Comparison of ENCODE assay signal across 17 cellular contexts in genomic region chr2:162430323-162430722, GRCh38.
DNase-seq lines count a peak whose midpoint lies in the region; ATAC-seq, FAIRE-seq and TF ChIP-seq lines count a peak whose summit lies in the region.
"Had no signal": no experiment of that assay in that cellular context is flagged by ENCODE, and none has a peak within 500 bp of the region (broad histone marks: within the 10 kb centered on the region; RNA-seq: fewer than 3 reads in every experiment).

No MANE protein-coding gene starts in this region.

- H3K9me3 ChIP-seq in H1 (ENCODE audit: insufficient read depth in 2 of 2, low read depth in 1 of 2, low read length in 1 of 2): no peaks in the 10 kb centered on the region
- H3K9me3 ChIP-seq: sigmoid colon, thoracic aorta had no signal

- H3K36me3 ChIP-seq in H1 (ENCODE audit: control insufficient read depth in 2 of 4, insufficient read depth in 4 of 4, low read length in 3 of 4): no peaks in the 10 kb centered on the region
- no peaks in the 10 kb centered on the region for H3K36me3 ChIP-seq in brain microvascular endothelial cell (replicated peaks)
- H3K36me3 ChIP-seq: sigmoid colon, thoracic aorta had no signal

- H3K79me1 ChIP-seq in H1 (ENCODE audit: low read depth, low read length): no peaks in the 10 kb centered on the region

- H2AFZ ChIP-seq in H1 (ENCODE audit: low read length): peak overlapping the region; percentile 63; the same call in 1 of the 2 replicates

- H2BK5ac ChIP-seq in H1 (ENCODE audit: low read depth, low read length): no peak overlapping the region

- H3K27ac ChIP-seq in H1 (ENCODE audit: low read depth, low read length): no peak overlapping the region
- H3K27ac ChIP-seq in brain microvascular endothelial cell: no peak overlapping the region
- H3K27ac ChIP-seq: epithelial cell of prostate, sigmoid colon, thoracic aorta had no signal

- in situ Hi-C loops in brain microvascular endothelial cell (cut with HindIII; ENCODE audit: low pct_ligation_motif_present, low sequenced_read_pairs): no loop called here

- POLR2A ChIA-PET in H1 (lab: Charles Lee; ENCODE audit: partially characterized antibody): no interaction called here

- H3K4me2 ChIP-seq in H1 (ENCODE audit: insufficient read depth in 1 of 2, low read depth in 2 of 2, low read length in 2 of 2): no peak overlapping the region

- H2BK15ac ChIP-seq in H1 (ENCODE audit: low read length): no peak overlapping the region

- H2AK5ac ChIP-seq in H1 (ENCODE audit: low read depth, low read length): no peak overlapping the region

- H4K91ac ChIP-seq in H1 (replicated peaks; ENCODE audit: insufficient read length, low read length): no peak overlapping the region

- no peaks in the 10 kb centered on the region for H4K20me1 ChIP-seq in H1 (replicated peaks in 1 of 2; ENCODE audit: control insufficient read depth in 1 of 2, insufficient read depth in 2 of 2, low read length in 2 of 2)

- no peak overlapping the region for H3K4ac ChIP-seq in H1 (replicated peaks; ENCODE audit: insufficient read length, low read depth, low read length)

- CTCF ChIA-PET in H1 (lab: Charles Lee; ENCODE audit: partially characterized antibody): no interaction called here

- H3K4me3 ChIP-seq in H1 (ENCODE audit: extremely low read depth in 1 of 4, insufficient read depth in 2 of 4, low read depth in 3 of 4, low read length in 4 of 4): no peak overlapping the region
- H3K4me3 ChIP-seq in brain microvascular endothelial cell (ENCODE audit: low read depth, low read length): no peak overlapping the region
- H3K4me3 ChIP-seq: GM12878, sigmoid colon, thoracic aorta had no signal

- no peaks in the 10 kb centered on the region for H3K4me1 ChIP-seq in H1 (replicated peaks in 1 of 4; ENCODE audit: control insufficient read depth in 3 of 4, insufficient read depth in 4 of 4, low read length in 3 of 4)
- H3K4me1 ChIP-seq: sigmoid colon had no signal

- H4K8ac ChIP-seq in H1 (ENCODE audit: extremely low read depth, insufficient read depth, low read length): no peak overlapping the region

- H2BK20ac ChIP-seq in H1 (ENCODE audit: low read length): no peak overlapping the region

- no peak overlapping the region for H3K18ac ChIP-seq in H1 (ENCODE audit: extremely low read depth, low read length)

- no peak overlapping the region for H4K5ac ChIP-seq in H1 (ENCODE audit: insufficient read length, low read depth, low read length)

- H3K27me3 ChIP-seq in H1 (replicated peaks in 1 of 4; ENCODE audit: control insufficient read depth in 3 of 4, extremely low read depth in 1 of 4, insufficient read depth in 3 of 4, low read length in 3 of 4): no peaks in the 10 kb centered on the region
- H3K27me3 ChIP-seq in brain microvascular endothelial cell (replicated peaks): no peaks in the 10 kb centered on the region
- H3K27me3 ChIP-seq: sigmoid colon had no signal

- WGBS in H1 (ENCODE audit: extremely low coverage in 1 of 2, insufficient coverage in 1 of 2, insufficient read length in 1 of 2, insufficient replicate concordance in 2 of 2, low coverage in 1 of 2, low lambda C conversion rate in 2 of 2, missing lambda C conversion rate in 1 of 2), 2 experiments: 45% methylated on average over 2 of the region's 2 CpGs; no CpG with 5 or more reads in 1 of the 2 experiments

- no peaks in the 10 kb centered on the region for H3K79me2 ChIP-seq in H1 (ENCODE audit: control insufficient read depth in 1 of 2, insufficient read depth in 2 of 2, low read length in 2 of 2)

- no peak for ATAC-seq in GM21528 (IDR thresholded peaks at IDR 0.05; ENCODE audit: low FRiP score, unreplicated experiment)
- ATAC-seq in HG02571 (IDR thresholded peaks at IDR 0.05; ENCODE audit: unreplicated experiment): no peak
- ATAC-seq: activated CD8-positive, alpha-beta T cell treated with anti-CD3 and anti-CD28 coated beads for 36 hours; GM12878 had no signal

- H3K9ac ChIP-seq in H1 (replicated peaks in 1 of 4; ENCODE audit: extremely low read depth in 1 of 4, low read depth in 3 of 4, low read length in 3 of 4): no peak overlapping the region

- no peak for TF ChIP-seq EP300 in H1 (IDR thresholded peaks at IDR 0.05; ENCODE audit: borderline replicate concordance in 1 of 2, low read depth in 2 of 2, low read length in 2 of 2)

- peak; percentile 36 to 59 for DNase-seq in NCI-H2081 (lab: John Stamatoyannopoulos, UW)
- no peak for DNase-seq in NCI-H2081 treated with DMSO at 0.1 percent for 48 hours (lab: John Stamatoyannopoulos, UW)
- peak; percentile 39 for DNase-seq in NCI-H2029 treated with DMSO at 0.1 percent for 48 hours (lab: John Stamatoyannopoulos, UW)
- no peak for DNase-seq in H1 (ENCODE audit: low read depth in 1 of 2, low spot score in 2 of 2)
- DNase-seq in renal cortical epithelial cell (ENCODE audit: low read depth): peak; percentile 40
- DNase-seq in brain microvascular endothelial cell: no peak
- DNase-seq: 8988T; activated CD8-positive, alpha-beta T cell treated with anti-CD3 and anti-CD28 coated beads for 36 hours; HCEC 1CT; MM.1S; sigmoid colon; stimulated activated CD4-positive, alpha-beta T cell treated with anti-CD3 and anti-CD28 coated beads, Interleukin-2, amount 100 ng/mL, for 48 hours had no signal

- H3K23me2 ChIP-seq in H1 (ENCODE audit: low read depth, low read length): no peaks in the 10 kb centered on the region

- TF ChIP-seq CTCF in H1 (IDR thresholded peaks at IDR 0.05; ENCODE audit: control extremely low read depth in 1 of 3, insufficient read depth in 1 of 3, low read depth in 1 of 3, low read length in 3 of 3) (no peak), brain microvascular endothelial cell (IDR thresholded peaks at IDR 0.05; ENCODE audit: low read depth, low read length, missing control alignments) (no peak)

- no peak overlapping the region for H3K56ac ChIP-seq in H1 (replicated peaks; ENCODE audit: insufficient read length, low read depth, low read length)

- no peak overlapping the region for H3K14ac ChIP-seq in H1 (ENCODE audit: insufficient read length)

- FAIRE-seq in H1 (lab: Jason Lieb, UNC): no peak
- FAIRE-seq: GM12878 had no signal

- TF ChIP-seq POLR2A in H1 (IDR thresholded peaks at IDR 0.05; ENCODE audit: control extremely low read depth in 1 of 2, low read depth in 2 of 2, low read length in 2 of 2): no peak

- H2BK12ac ChIP-seq in H1 (ENCODE audit: low read depth, low read length): no peak overlapping the region

- no peak for TF ChIP-seq RAD21 in H1 (IDR thresholded peaks at IDR 0.05 in 1 of 2, conservative IDR thresholded peaks at IDR 0.05 in 1 of 2; ENCODE audit: low read depth in 2 of 2, low read length in 2 of 2)

- H2BK120ac ChIP-seq in H1 (replicated peaks; ENCODE audit: low read depth, low read length): no peak overlapping the region

- no peak overlapping the region for H3K23ac ChIP-seq in H1 (ENCODE audit: insufficient read length)

TF ChIP-seq in H1, 55 proteins besides CTCF, POLR2A, EP300 and RAD21 (continues in another document):
- TF ChIP-seq RXRA (IDR thresholded peaks at IDR 0.05; ENCODE audit: insufficient read depth, low read depth, low read length): no peak
- no peak for TF ChIP-seq YY1 (IDR thresholded peaks at IDR 0.05; ENCODE audit: low read depth, low read length)
- no peak for TF ChIP-seq RNF2 (IDR thresholded peaks at IDR 0.05; ENCODE audit: borderline replicate concordance, low read depth, low read length, missing control alignments, poor library complexity, severe bottlenecking)
- TF ChIP-seq ATF2 (IDR thresholded peaks at IDR 0.05; ENCODE audit: low read length): no peak

Comparison
In these comparisons a context has a peak if more than half of its experiments do, and no peak if none do; other contexts are left out.
1. DNase-seq: peak in NCI-H2081 (2 of 2), NCI-H2029 treated with DMSO at 0.1 percent for 48 hours (single experiment) and renal cortical epithelial cell (single experiment); none in NCI-H2081 treated with DMSO at 0.1 percent for 48 hours (single experiment), H1 (0 of 2) and brain microvascular endothelial cell (single experiment).